ENCODE assay signal across 1 cellular context in genomic region chrX:11758400-11759171, GRCh38.
TF ChIP-seq lines count a peak whose summit lies in the region.

No MANE protein-coding gene starts in this region.

TF ChIP-seq in HEK293, 187 proteins besides CTCF, POLR2A, EP300 and RAD21 (continued from another document):
- TF ChIP-seq ZBTB48 (tag by site-specific recombination; IDR thresholded peaks at IDR 0.05) = no peak
- TF ChIP-seq ZNF473 (tag by site-specific recombination; IDR thresholded peaks at IDR 0.05) = no peak
- TF ChIP-seq ZNF112 (tag by site-specific recombination; IDR thresholded peaks at IDR 0.05) = no peak
- no peak for TF ChIP-seq ZNF311 (tag by site-specific recombination; IDR thresholded peaks at IDR 0.05; ENCODE audit: borderline replicate concordance)
- TF ChIP-seq ZNF621 (tag by site-specific recombination; IDR thresholded peaks at IDR 0.05) = no peak
- no peak for TF ChIP-seq ZNF184 (tag by site-specific recombination; IDR thresholded peaks at IDR 0.05)
- no peak for TF ChIP-seq RBAK (tag by site-specific recombination; IDR thresholded peaks at IDR 0.05)
- peak; percentile 17; the same call in 1 of the 2 replicates for TF ChIP-seq EGR2 (tag by site-specific recombination; IDR thresholded peaks at IDR 0.05; ENCODE audit: low read depth)
- no peak for TF ChIP-seq ZNF768 (tag by site-specific recombination; IDR thresholded peaks at IDR 0.05)
- TF ChIP-seq, protein P1, sequence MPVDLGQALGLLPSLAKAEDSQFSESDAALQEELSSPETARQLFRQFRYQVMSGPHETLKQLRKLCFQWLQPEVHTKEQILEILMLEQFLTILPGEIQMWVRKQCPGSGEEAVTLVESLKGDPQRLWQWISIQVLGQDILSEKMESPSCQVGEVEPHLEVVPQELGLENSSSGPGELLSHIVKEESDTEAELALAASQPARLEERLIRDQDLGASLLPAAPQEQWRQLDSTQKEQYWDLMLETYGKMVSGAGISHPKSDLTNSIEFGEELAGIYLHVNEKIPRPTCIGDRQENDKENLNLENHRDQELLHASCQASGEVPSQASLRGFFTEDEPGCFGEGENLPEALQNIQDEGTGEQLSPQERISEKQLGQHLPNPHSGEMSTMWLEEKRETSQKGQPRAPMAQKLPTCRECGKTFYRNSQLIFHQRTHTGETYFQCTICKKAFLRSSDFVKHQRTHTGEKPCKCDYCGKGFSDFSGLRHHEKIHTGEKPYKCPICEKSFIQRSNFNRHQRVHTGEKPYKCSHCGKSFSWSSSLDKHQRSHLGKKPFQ (tag by site-specific recombination; IDR thresholded peaks at IDR 0.05) = no peak
- TF ChIP-seq, protein P2, sequence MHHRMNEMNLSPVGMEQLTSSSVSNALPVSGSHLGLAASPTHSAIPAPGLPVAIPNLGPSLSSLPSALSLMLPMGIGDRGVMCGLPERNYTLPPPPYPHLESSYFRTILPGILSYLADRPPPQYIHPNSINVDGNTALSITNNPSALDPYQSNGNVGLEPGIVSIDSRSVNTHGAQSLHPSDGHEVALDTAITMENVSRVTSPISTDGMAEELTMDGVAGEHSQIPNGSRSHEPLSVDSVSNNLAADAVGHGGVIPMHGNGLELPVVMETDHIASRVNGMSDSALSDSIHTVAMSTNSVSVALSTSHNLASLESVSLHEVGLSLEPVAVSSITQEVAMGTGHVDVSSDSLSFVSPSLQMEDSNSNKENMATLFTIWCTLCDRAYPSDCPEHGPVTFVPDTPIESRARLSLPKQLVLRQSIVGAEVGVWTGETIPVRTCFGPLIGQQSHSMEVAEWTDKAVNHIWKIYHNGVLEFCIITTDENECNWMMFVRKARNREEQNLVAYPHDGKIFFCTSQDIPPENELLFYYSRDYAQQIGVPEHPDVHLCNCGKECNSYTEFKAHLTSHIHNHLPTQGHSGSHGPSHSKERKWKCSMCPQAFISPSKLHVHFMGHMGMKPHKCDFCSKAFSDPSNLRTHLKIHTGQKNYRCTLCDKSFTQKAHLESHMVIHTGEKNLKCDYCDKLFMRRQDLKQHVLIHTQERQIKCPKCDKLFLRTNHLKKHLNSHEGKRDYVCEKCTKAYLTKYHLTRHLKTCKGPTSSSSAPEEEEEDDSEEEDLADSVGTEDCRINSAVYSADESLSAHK (tag by site-specific recombination; IDR thresholded peaks at IDR 0.05) = no peak
- TF ChIP-seq ZNF777 (tag by site-specific recombination; IDR thresholded peaks at IDR 0.05; ENCODE audit: borderline replicate concordance) = no peak
- TF ChIP-seq ZNF521 (tag by site-specific recombination; IDR thresholded peaks at IDR 0.05) = no peak
- TF ChIP-seq PRDM1 (tag by site-specific recombination; IDR thresholded peaks at IDR 0.05) = no peak
- TF ChIP-seq ZNF571 (tag by site-specific recombination; IDR thresholded peaks at IDR 0.05) = no peak
- TF ChIP-seq ZXDB (tag by site-specific recombination; IDR thresholded peaks at IDR 0.05) = 0 out of 2 replicates have a peak, but pooled peaks have one; percentile 34
- no peak for TF ChIP-seq ZNF350 (tag by site-specific recombination; IDR thresholded peaks at IDR 0.05)
- TF ChIP-seq, protein P3, sequence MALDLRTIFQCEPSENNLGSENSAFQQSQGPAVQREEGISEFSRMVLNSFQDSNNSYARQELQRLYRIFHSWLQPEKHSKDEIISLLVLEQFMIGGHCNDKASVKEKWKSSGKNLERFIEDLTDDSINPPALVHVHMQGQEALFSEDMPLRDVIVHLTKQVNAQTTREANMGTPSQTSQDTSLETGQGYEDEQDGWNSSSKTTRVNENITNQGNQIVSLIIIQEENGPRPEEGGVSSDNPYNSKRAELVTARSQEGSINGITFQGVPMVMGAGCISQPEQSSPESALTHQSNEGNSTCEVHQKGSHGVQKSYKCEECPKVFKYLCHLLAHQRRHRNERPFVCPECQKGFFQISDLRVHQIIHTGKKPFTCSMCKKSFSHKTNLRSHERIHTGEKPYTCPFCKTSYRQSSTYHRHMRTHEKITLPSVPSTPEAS (tag by site-specific recombination; IDR thresholded peaks at IDR 0.05) = no peak
- TF ChIP-seq TCF7L2 (IDR thresholded peaks at IDR 0.05; ENCODE audit: borderline replicate concordance, low read depth, low read length) = no peak
- TF ChIP-seq OVOL3 (tag by site-specific recombination; IDR thresholded peaks at IDR 0.05) = no peak
- TF ChIP-seq ZNF174 (tag by site-specific recombination; IDR thresholded peaks at IDR 0.05) = no peak
- no peak for TF ChIP-seq ZNF169 (tag by site-specific recombination; IDR thresholded peaks at IDR 0.05)
- no peak for TF ChIP-seq ZNF654 (tag by site-specific recombination; IDR thresholded peaks at IDR 0.05; ENCODE audit: low read depth)
- no peak for TF ChIP-seq ZNF404 (tag by site-specific recombination; IDR thresholded peaks at IDR 0.05)
TF ChIP-seq in HEK293: peak in this region for 20.
